In genomic region chr9:128723866-128724743, GRCh38 we compare ENCODE assay signal across 1 cellular context.
A peak's percentile ranks its signal among the peaks of the same experiment; 100 is the strongest.
TF ChIP-seq lines count a peak whose summit lies in the region.

TSS of gene ZDHHC12 (minus strand) at chr9:128724127. CDS start at chr9:128724093, 34 bp downstream.

TF ChIP-seq in K562, 482 proteins besides CTCF, POLR2A, EP300 and RAD21 (continued from another document and continues in another):
- TF ChIP-seq DACH1 (IDR thresholded peaks at IDR 0.05; ENCODE audit: partially characterized antibody) (peak; percentile 48), ZNF77 (CRISPR knock-in tag; IDR thresholded peaks at IDR 0.05) (no peak), XRCC3 (IDR thresholded peaks at IDR 0.05) (no peak), ZNF217 (CRISPR knock-in tag; IDR thresholded peaks at IDR 0.05) (no peak), TRIM28 (IDR thresholded peaks at IDR 0.05) (peak; percentile 83), TFAP4 (CRISPR knock-in tag; IDR thresholded peaks at IDR 0.05; ENCODE audit: borderline replicate concordance) (peak; percentile 95), POLR2G (IDR thresholded peaks at IDR 0.05; ENCODE audit: low read depth, low read length) (peak; percentile 95), ZEB2 (IDR thresholded peaks at IDR 0.05) (peak; percentile 71), ELF1 (tag; IDR thresholded peaks at IDR 0.05) (peak; percentile 94), LCOR (CRISPR knock-in tag; IDR thresholded peaks at IDR 0.05) (peak; percentile 90), PHF20 (IDR thresholded peaks at IDR 0.05; ENCODE audit: partially characterized antibody) (peak; percentile 79), NFE2 (IDR thresholded peaks at IDR 0.05; ENCODE audit: low read depth) (no peak), NCOA1 (IDR thresholded peaks at IDR 0.05; ENCODE audit: low read depth) (0 out of 2 replicates have a peak, but pooled peaks have one; percentile 25), TCF15 (CRISPR knock-in tag; IDR thresholded peaks at IDR 0.05) (no peak), HINFP (tag; conservative IDR thresholded peaks at IDR 0.05; ENCODE audit: low read depth) (peak; percentile 76), SOX6 (IDR thresholded peaks at IDR 0.05) (no peak; the same call in 1 of the 2 replicates), HNRNPL (IDR thresholded peaks at IDR 0.05; ENCODE audit: low read depth, low read length) (0 out of 2 replicates have a peak, but pooled peaks have one; percentile 10), HBP1 (CRISPR knock-in tag; IDR thresholded peaks at IDR 0.05) (peak; percentile 48; the same call in 1 of the 2 replicates), JUN (IDR thresholded peaks at IDR 0.05; ENCODE audit: borderline replicate concordance, low read depth, low read length) (peak; percentile 18; the same call in 1 of the 2 replicates), JUN (CRISPR knock-in tag; IDR thresholded peaks at IDR 0.05; ENCODE audit: borderline replicate concordance) (no peak), MTA3 (IDR thresholded peaks at IDR 0.05; ENCODE audit: borderline replicate concordance) (no peak), ZNF184 (CRISPR knock-in tag; IDR thresholded peaks at IDR 0.05) (no peak), THRB (CRISPR knock-in tag; conservative IDR thresholded peaks at IDR 0.05) (no peak), CAMTA2 (CRISPR knock-in tag; conservative IDR thresholded peaks at IDR 0.05) (no peak), SAP30 (IDR thresholded peaks at IDR 0.05; ENCODE audit: borderline replicate concordance, insufficient read depth, low read depth, low read length, poor library complexity, severe bottlenecking) (peak; percentile 35), ZNF280B (CRISPR knock-in tag; IDR thresholded peaks at IDR 0.05) (no peak), KDM1A (IDR thresholded peaks at IDR 0.05) (peak; percentile 89 to 98), FOXO4 (CRISPR knock-in tag; IDR thresholded peaks at IDR 0.05) (no peak), MYBL2 (IDR thresholded peaks at IDR 0.05; ENCODE audit: low read depth) (no peak; the same call in 1 of the 2 replicates), MYBL2 (CRISPR knock-in tag; IDR thresholded peaks at IDR 0.05; ENCODE audit: borderline replicate concordance) (no peak), ZKSCAN8 (CRISPR knock-in tag; IDR thresholded peaks at IDR 0.05) (no peak)
- TF ChIP-seq, protein P1, sequence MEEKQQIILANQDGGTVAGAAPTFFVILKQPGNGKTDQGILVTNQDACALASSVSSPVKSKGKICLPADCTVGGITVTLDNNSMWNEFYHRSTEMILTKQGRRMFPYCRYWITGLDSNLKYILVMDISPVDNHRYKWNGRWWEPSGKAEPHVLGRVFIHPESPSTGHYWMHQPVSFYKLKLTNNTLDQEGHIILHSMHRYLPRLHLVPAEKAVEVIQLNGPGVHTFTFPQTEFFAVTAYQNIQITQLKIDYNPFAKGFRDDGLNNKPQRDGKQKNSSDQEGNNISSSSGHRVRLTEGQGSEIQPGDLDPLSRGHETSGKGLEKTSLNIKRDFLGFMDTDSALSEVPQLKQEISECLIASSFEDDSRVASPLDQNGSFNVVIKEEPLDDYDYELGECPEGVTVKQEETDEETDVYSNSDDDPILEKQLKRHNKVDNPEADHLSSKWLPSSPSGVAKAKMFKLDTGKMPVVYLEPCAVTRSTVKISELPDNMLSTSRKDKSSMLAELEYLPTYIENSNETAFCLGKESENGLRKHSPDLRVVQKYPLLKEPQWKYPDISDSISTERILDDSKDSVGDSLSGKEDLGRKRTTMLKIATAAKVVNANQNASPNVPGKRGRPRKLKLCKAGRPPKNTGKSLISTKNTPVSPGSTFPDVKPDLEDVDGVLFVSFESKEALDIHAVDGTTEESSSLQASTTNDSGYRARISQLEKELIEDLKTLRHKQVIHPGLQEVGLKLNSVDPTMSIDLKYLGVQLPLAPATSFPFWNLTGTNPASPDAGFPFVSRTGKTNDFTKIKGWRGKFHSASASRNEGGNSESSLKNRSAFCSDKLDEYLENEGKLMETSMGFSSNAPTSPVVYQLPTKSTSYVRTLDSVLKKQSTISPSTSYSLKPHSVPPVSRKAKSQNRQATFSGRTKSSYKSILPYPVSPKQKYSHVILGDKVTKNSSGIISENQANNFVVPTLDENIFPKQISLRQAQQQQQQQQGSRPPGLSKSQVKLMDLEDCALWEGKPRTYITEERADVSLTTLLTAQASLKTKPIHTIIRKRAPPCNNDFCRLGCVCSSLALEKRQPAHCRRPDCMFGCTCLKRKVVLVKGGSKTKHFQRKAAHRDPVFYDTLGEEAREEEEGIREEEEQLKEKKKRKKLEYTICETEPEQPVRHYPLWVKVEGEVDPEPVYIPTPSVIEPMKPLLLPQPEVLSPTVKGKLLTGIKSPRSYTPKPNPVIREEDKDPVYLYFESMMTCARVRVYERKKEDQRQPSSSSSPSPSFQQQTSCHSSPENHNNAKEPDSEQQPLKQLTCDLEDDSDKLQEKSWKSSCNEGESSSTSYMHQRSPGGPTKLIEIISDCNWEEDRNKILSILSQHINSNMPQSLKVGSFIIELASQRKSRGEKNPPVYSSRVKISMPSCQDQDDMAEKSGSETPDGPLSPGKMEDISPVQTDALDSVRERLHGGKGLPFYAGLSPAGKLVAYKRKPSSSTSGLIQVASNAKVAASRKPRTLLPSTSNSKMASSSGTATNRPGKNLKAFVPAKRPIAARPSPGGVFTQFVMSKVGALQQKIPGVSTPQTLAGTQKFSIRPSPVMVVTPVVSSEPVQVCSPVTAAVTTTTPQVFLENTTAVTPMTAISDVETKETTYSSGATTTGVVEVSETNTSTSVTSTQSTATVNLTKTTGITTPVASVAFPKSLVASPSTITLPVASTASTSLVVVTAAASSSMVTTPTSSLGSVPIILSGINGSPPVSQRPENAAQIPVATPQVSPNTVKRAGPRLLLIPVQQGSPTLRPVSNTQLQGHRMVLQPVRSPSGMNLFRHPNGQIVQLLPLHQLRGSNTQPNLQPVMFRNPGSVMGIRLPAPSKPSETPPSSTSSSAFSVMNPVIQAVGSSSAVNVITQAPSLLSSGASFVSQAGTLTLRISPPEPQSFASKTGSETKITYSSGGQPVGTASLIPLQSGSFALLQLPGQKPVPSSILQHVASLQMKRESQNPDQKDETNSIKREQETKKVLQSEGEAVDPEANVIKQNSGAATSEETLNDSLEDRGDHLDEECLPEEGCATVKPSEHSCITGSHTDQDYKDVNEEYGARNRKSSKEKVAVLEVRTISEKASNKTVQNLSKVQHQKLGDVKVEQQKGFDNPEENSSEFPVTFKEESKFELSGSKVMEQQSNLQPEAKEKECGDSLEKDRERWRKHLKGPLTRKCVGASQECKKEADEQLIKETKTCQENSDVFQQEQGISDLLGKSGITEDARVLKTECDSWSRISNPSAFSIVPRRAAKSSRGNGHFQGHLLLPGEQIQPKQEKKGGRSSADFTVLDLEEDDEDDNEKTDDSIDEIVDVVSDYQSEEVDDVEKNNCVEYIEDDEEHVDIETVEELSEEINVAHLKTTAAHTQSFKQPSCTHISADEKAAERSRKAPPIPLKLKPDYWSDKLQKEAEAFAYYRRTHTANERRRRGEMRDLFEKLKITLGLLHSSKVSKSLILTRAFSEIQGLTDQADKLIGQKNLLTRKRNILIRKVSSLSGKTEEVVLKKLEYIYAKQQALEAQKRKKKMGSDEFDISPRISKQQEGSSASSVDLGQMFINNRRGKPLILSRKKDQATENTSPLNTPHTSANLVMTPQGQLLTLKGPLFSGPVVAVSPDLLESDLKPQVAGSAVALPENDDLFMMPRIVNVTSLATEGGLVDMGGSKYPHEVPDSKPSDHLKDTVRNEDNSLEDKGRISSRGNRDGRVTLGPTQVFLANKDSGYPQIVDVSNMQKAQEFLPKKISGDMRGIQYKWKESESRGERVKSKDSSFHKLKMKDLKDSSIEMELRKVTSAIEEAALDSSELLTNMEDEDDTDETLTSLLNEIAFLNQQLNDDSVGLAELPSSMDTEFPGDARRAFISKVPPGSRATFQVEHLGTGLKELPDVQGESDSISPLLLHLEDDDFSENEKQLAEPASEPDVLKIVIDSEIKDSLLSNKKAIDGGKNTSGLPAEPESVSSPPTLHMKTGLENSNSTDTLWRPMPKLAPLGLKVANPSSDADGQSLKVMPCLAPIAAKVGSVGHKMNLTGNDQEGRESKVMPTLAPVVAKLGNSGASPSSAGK (IDR thresholded peaks at IDR 0.05) = no peak
- TF ChIP-seq, protein P2, sequence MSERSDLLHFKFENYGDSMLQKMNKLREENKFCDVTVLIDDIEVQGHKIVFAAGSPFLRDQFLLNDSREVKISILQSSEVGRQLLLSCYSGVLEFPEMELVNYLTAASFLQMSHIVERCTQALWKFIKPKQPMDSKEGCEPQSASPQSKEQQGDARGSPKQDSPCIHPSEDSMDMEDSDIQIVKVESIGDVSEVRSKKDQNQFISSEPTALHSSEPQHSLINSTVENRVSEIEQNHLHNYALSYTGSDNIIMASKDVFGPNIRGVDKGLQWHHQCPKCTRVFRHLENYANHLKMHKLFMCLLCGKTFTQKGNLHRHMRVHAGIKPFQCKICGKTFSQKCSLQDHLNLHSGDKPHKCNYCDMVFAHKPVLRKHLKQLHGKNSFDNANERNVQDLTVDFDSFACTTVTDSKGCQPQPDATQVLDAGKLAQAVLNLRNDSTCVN (CRISPR knock-in tag; IDR thresholded peaks at IDR 0.05) = no peak
- TF ChIP-seq, protein P3, sequence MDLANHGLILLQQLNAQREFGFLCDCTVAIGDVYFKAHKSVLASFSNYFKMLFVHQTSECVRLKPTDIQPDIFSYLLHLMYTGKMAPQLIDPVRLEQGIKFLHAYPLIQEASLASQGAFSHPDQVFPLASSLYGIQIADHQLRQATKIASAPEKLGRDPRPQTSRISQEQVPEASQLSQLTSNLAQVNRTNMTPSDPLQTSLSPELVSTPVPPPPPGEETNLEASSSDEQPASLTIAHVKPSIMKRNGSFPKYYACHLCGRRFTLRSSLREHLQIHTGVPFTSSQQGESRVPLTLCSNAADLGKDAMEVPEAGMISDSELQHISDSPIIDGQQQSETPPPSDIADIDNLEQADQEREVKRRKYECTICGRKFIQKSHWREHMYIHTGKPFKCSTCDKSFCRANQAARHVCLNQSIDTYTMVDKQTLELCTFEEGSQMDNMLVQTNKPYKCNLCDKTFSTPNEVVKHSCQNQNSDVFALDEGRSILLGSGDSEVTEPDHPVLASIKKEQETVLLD (IDR thresholded peaks at IDR 0.05) = peak; percentile 98
